In genomic region chr1:183038333-183038876, GRCh38 we compare ENCODE assay signal across 21 cellular contexts.
"Had no signal": no experiment of that assay in that cellular context is flagged by ENCODE, and none has a peak within 500 bp of the region (broad histone marks: within the 10 kb centered on the region; RNA-seq: fewer than 3 reads in every experiment).

No MANE protein-coding gene starts in this region.

- H3K4me3 Mint-ChIP-seq: activated T-helper 17 cell treated with anti-CD3 and anti-CD28 coated beads, Interleukin-2, amount 50 U/mL, for 72 hours; endodermal cell; natural killer cell; stimulated activated naive B cell treated with anti-CD40 and anti-IgM and Interleukin-4, amounts not matched to agents 10 μg/mL and 1 μg/mL and 100 μg/mL, for 72 hours; T-cell had no signal

- H3K4me1 Mint-ChIP-seq: activated T-helper 17 cell treated with anti-CD3 and anti-CD28 coated beads, Interleukin-2, amount 50 U/mL, for 72 hours; natural killer cell had no signal

- H3K27ac ChIP-seq: dorsolateral prefrontal cortex, ovary had no signal

- H3K27ac Mint-ChIP-seq: activated T-helper 17 cell treated with anti-CD3 and anti-CD28 coated beads, Interleukin-2, amount 50 U/mL, for 72 hours; endodermal cell; natural killer cell; stimulated activated naive B cell treated with anti-CD40 and anti-IgM and Interleukin-4, amounts not matched to agents 10 μg/mL and 1 μg/mL and 100 μg/mL, for 72 hours; T-cell had no signal

- H3K36me3 Mint-ChIP-seq: natural killer cell, T-cell had no signal

- H3K9me3 ChIP-seq: ovary, transverse colon had no signal

- DNase-seq: activated CD4-positive, alpha-beta T cell treated with anti-CD3 and anti-CD28 coated beads, Interleukin-2, amount 50 U/mL, for 1 hour; activated naive CD4-positive, alpha-beta T cell treated with Interleukin-2 at 50 U/mL for 16 hours; activated T-cell treated with anti-CD3 and anti-CD28 coated beads for 4 hours; dorsolateral prefrontal cortex; endodermal cell; mammary epithelial cell; natural killer cell; ovary; stimulated activated CD4-positive, alpha-beta T cell treated with anti-CD3 and anti-CD28 coated beads, Interleukin-15, amount 100 ng/mL, for 24 hours; stimulated activated CD4-positive, alpha-beta T cell treated with anti-CD3 and anti-CD28 coated beads, Interleukin-4, amount 100 ng/mL, for 1 hour; stimulated activated naive B cell treated with anti-CD40 and anti-IgM and Interleukin-4, amounts not matched to agents 10 μg/mL and 1 μg/mL and 100 μg/mL, for 72 hours; substantia nigra; T-cell; T-helper 9 cell; transverse colon had no signal

- H3K27me3 ChIP-seq: cardiac muscle cell, hepatocyte, ovary, transverse colon had no signal

- H3K36me3 ChIP-seq: cardiac muscle cell, ovary, transverse colon had no signal

- H3K9me3 Mint-ChIP-seq: activated T-helper 17 cell treated with anti-CD3 and anti-CD28 coated beads, Interleukin-2, amount 50 U/mL, for 72 hours; endodermal cell; natural killer cell; stimulated activated naive B cell treated with anti-CD40 and anti-IgM and Interleukin-4, amounts not matched to agents 10 μg/mL and 1 μg/mL and 100 μg/mL, for 72 hours; T-cell had no signal

- H3K4me3 ChIP-seq: cardiac muscle cell, dorsolateral prefrontal cortex, hepatocyte, ovary, transverse colon had no signal

- ATAC-seq: activated CD4-positive, CD25-positive, alpha-beta regulatory T cell treated with anti-CD3 and anti-CD28 coated beads, Interleukin-2, amount 50 U/mL, for 24 hours; activated T-helper 17 cell treated with anti-CD3 and anti-CD28 coated beads, Interleukin-2, amount 50 U/mL, for 72 hours; esophagus mucosa; left lobe of liver; natural killer cell; stimulated activated naive B cell treated with anti-CD40 and anti-IgM and Interleukin-4, amounts not matched to agents 10 μg/mL and 1 μg/mL and 100 μg/mL, for 72 hours; T-cell had no signal

- H3K27me3 Mint-ChIP-seq: stimulated activated naive B cell treated with anti-CD40 and anti-IgM and Interleukin-4, amounts not matched to agents 10 μg/mL and 1 μg/mL and 100 μg/mL, for 72 hours had no signal
